ENCODE assay signal across 26 cellular contexts in the genomic region with DNA sequence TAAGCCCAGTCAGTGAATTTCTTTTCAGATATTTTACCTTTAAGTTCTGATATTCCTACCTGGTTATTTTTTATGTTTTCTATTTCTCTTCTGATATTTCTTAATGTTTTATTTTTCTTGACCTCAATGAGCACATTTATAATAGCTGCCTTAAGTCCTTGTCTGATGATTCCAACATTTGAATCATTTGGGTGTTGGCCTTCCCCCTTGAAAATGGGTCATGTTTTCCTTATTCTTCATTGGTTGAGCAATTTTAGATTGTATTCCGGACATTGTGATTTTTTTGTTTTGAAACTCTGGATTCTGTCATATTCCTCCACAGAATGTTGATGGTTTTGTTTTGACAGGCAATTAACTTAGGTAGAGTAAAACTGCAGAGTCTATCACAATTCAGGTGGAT. TPM values are rescaled to one million over a fixed set of nuclear protein-coding genes. Genes with fewer than 3 reads are reported as not detected.
A peak's percentile ranks its signal among the peaks of the same experiment; 100 is the strongest.
DNase-seq lines count a peak whose midpoint lies in the region; ATAC-seq, FAIRE-seq and TF ChIP-seq lines count a peak whose summit lies in the region.
"Had no signal": no experiment of that assay in that cellular context is flagged by ENCODE, and none has a peak within 500 bp of the region (broad histone marks: within the 10 kb centered on the region; RNA-seq: fewer than 3 reads in every experiment).

No MANE protein-coding gene starts in this region.

- H3K27me3 ChIP-seq in pancreas (no peaks in the 10 kb centered on the region), gastroesophageal sphincter (no peaks in the 10 kb centered on the region)
- H3K27me3 ChIP-seq: BE2C, BLaER1 had no signal

- H3K4me3 ChIP-seq in epithelial cell of esophagus (ENCODE audit: low read length) (no peak overlapping the region), fibroblast of the aortic adventitia (ENCODE audit: low read depth, low read length) (no peak overlapping the region), pancreas (no peak overlapping the region), gastroesophageal sphincter (no peak overlapping the region)
- H3K4me3 ChIP-seq: BLaER1 had no signal

- no peak for ATAC-seq in pancreas
- ATAC-seq in gastroesophageal sphincter = no peak

- WGBS in pancreas, 2 donors = 94 to 97% methylated on average over 1 of the region's 1 CpG
- WGBS in gastroesophageal sphincter (ENCODE audit: low coverage in 1 of 2), 2 donors = 67 to 71% methylated on average over 1 of the region's 1 CpG

- TF ChIP-seq POLR2A in gastroesophageal sphincter (IDR thresholded peaks at IDR 0.05) = no peak

- H3K9me3 ChIP-seq in pancreas (no peaks in the 10 kb centered on the region), gastroesophageal sphincter (no peaks in the 10 kb centered on the region)
- H3K9me3 ChIP-seq: BE2C, BLaER1 had no signal

- H3K4me1 ChIP-seq in pancreas (no peaks in the 10 kb centered on the region), gastroesophageal sphincter (no peaks in the 10 kb centered on the region)
- H3K4me1 ChIP-seq: BE2C, BLaER1 had no signal

- no peak for TF ChIP-seq EP300 in gastroesophageal sphincter (IDR thresholded peaks at IDR 0.05)

- intact Hi-C loops in pancreas (cut with DNase I) = no loop called here

- no peak overlapping the region for H3K27ac ChIP-seq in pancreas
- no peak overlapping the region for H3K27ac ChIP-seq in gastroesophageal sphincter
- H3K27ac ChIP-seq: 22Rv1, BLaER1 had no signal

- peak; percentile 27 for FAIRE-seq in A204.1 (lab: Jason Lieb, UNC)
- FAIRE-seq in pancreas (lab: Jason Lieb, UNC) = peak; percentile 13
- FAIRE-seq: D721Med, G401.6, GM12891, GM19239 had no signal

- H3K36me3 ChIP-seq in pancreas (no peaks in the 10 kb centered on the region), gastroesophageal sphincter (peaks cover 0 to 15% of the 10 kb centered on the region in 2 donors)
- H3K36me3 ChIP-seq: BE2C had no signal

- TF ChIP-seq CTCF in epithelial cell of esophagus (IDR thresholded peaks at IDR 0.05; ENCODE audit: insufficient read depth, low read depth, low read length, missing control alignments) (no peak), fibroblast of the aortic adventitia (IDR thresholded peaks at IDR 0.05; ENCODE audit: insufficient read depth, low read length) (no peak), pancreas (IDR thresholded peaks at IDR 0.05) (no peak), gastroesophageal sphincter (IDR thresholded peaks at IDR 0.05) (no peak)

- DNase-seq in epithelial cell of esophagus (ENCODE audit: low read depth) (peak; percentile 18), fibroblast of the aortic adventitia (ENCODE audit: low read depth) (peak; percentile 36), pancreas (no peak), ecto neural progenitor cell (ENCODE audit: low spot score) (no peak), kidney glomerular epithelial cell (lab: John Stamatoyannopoulos, UW) (no peak)
- DNase-seq: ACHN; BE2C; C1 segment of cervical spinal cord; Calu3; CD4-positive, alpha-beta memory T cell; CD4-positive, CD25-positive, alpha-beta regulatory T cell; CD8-positive, alpha-beta memory T cell; COR-L47; DMS79 treated with DMSO at 0.1 percent for 48 hours; GF-D8 had no signal

RNA-seq across cellular contexts. Expression of gene ACKR4, which starts 9.7 kb away (rescaled TPM):
- 11.4 and 175 TPM in 2 replicates for total RNA-seq in fibroblast of the aortic adventitia (ENCODE audit: low replicate concordance)
- total RNA-seq in pancreas = 1 to 10 TPM in 3 of 6 donors, under 1 TPM in 3; 0.74 to 2.1 (median 1.1) TPM
- 1 to 10 TPM in 1 of 2 donors, under 1 TPM in 1; 0.70 to 1.2 TPM for polyA plus RNA-seq in pancreas
- total RNA-seq in gastroesophageal sphincter = 1 to 10 TPM in 1 of 4 donors, under 1 TPM in 1, not detected in 2; 0.81 to 3.2 TPM
- total RNA-seq: A172; A673; CD8-positive, alpha-beta memory T cell had no signal
- polyA plus RNA-seq: CD14-positive monocyte; CD8-positive, alpha-beta memory T cell had no signal

Comparison
In these comparisons a context has a peak if more than half of its experiments do, and no peak if none do; other contexts are left out.
1. DNase-seq: peak in epithelial cell of esophagus (single experiment) and fibroblast of the aortic adventitia (single experiment); none in pancreas (0 of 6), ecto neural progenitor cell (single experiment) and kidney glomerular epithelial cell (single experiment).